ENCODE assay signal across 33 cellular contexts in genomic region chr2:204650611-204651010, GRCh38.
"Had no signal": no experiment of that assay in that cellular context is flagged by ENCODE, and none has a peak within 500 bp of the region (broad histone marks: within the 10 kb centered on the region; RNA-seq: fewer than 3 reads in every experiment).

No MANE protein-coding gene starts in this region.

- H3K27me3 ChIP-seq: body of pancreas, cardiac muscle cell, colonic mucosa, dorsolateral prefrontal cortex, esophagus squamous epithelium had no signal

- H3K4me3 ChIP-seq: body of pancreas, cardiac muscle cell, colonic mucosa, dorsolateral prefrontal cortex, esophagus squamous epithelium had no signal

- DNase-seq: activated B cell treated with CpG ODN at 0.5 μM for 24 hours; activated CD4-positive, alpha-beta T cell treated with anti-CD3 and anti-CD28 coated beads for 48 hours; activated CD4-positive, alpha-beta T cell treated with anti-CD3 and anti-CD28 coated beads, Interleukin-2, amount 50 U/mL, for 1 hour; activated CD4-positive, alpha-beta T cell treated with anti-CD3 and anti-CD28 coated beads, Interleukin-2, amount 50 U/mL, for 48 hours; activated CD8-positive, alpha-beta memory T cell treated with anti-CD3 and anti-CD28 coated beads for 24 hours; activated CD8-positive, alpha-beta T cell treated with anti-CD3 and anti-CD28 coated beads for 36 hours; activated effector memory CD4-positive, alpha-beta T cell treated with Interleukin-2 at 50 U/mL for 16 hours; activated gamma-delta T cell treated with Interleukin-2 at 50 U/mL for 16 hours; activated naive CD4-positive, alpha-beta T cell treated with anti-CD3 and anti-CD28 coated beads, Interleukin-2, amount 50 U/mL, for 16 hours; activated naive CD4-positive, alpha-beta T cell treated with Interleukin-2 at 50 U/mL for 16 hours; activated T-cell treated with anti-CD3 and anti-CD28 coated beads, Interleukin-2, amount 50 U/mL, for 4 hours; amygdala; aorta; body of pancreas; central memory CD4-positive, alpha-beta T cell; cerebellar nuclear complex; colonic mucosa; dorsolateral prefrontal cortex; effector CD4-positive, alpha-beta T cell; effector memory CD8-positive, alpha-beta T cell; esophagus squamous epithelium; head of caudate nucleus; T-helper 1 cell; T-helper 17 cell; T1000; WERI-Rb-1 had no signal

- H3K9me3 ChIP-seq: body of pancreas, colonic mucosa had no signal

- H3K27me3 Mint-ChIP-seq: activated B cell treated with CpG ODN at 0.5 μM for 24 hours; dendritic cell treated with granulocyte-macrophage colony-stimulating factor and Interleukin-4, amounts not matched to agents 40 ng/mL and 50 ng/mL, for 4 days; effector memory CD8-positive, alpha-beta T cell; T-helper 17 cell had no signal

- H3K4me1 Mint-ChIP-seq: activated B cell treated with CpG ODN at 0.5 μM for 24 hours; activated T-helper 17 cell treated with anti-CD3 and anti-CD28 coated beads, Interleukin-2, amount 50 U/mL, for 72 hours; T-helper 17 cell had no signal

- H3K4me1 ChIP-seq: colonic mucosa had no signal

- FAIRE-seq: frontal cortex had no signal

- H3K27ac ChIP-seq: body of pancreas, cardiac muscle cell, colonic mucosa, dorsolateral prefrontal cortex, epithelial cell of prostate, esophagus squamous epithelium, WERI-Rb-1 had no signal

- H3K27ac Mint-ChIP-seq: activated B cell treated with CpG ODN at 0.5 μM for 24 hours; activated CD8-positive, alpha-beta T cell treated with anti-CD3 and anti-CD28 coated beads for 36 hours; activated naive CD8-positive, alpha-beta T cell; activated T-helper 17 cell treated with anti-CD3 and anti-CD28 coated beads, Interleukin-2, amount 50 U/mL, for 72 hours; dendritic cell treated with granulocyte-macrophage colony-stimulating factor and Interleukin-4, amounts not matched to agents 40 ng/mL and 50 ng/mL, for 4 days; effector memory CD8-positive, alpha-beta T cell; T-helper 17 cell; T-helper 2 cell treated with Interferon-gamma antibody and Interleukin-4, amounts not matched to agents 5 μg/mL and 100 μg/mL, for 36 hours had no signal

- H3K4me3 Mint-ChIP-seq: activated B cell treated with CpG ODN at 0.5 μM for 24 hours; activated CD8-positive, alpha-beta T cell treated with anti-CD3 and anti-CD28 coated beads for 36 hours; activated naive CD8-positive, alpha-beta T cell; activated T-cell treated with anti-CD3 and anti-CD28 coated beads, Interleukin-2, amount 50 U/mL, for 4 hours; activated T-helper 17 cell treated with anti-CD3 and anti-CD28 coated beads, Interleukin-2, amount 50 U/mL, for 72 hours; dendritic cell treated with granulocyte-macrophage colony-stimulating factor and Interleukin-4, amounts not matched to agents 40 ng/mL and 50 ng/mL, for 4 days; effector memory CD8-positive, alpha-beta T cell; T-helper 17 cell; T-helper 2 cell treated with Interferon-gamma antibody and Interleukin-4, amounts not matched to agents 5 μg/mL and 100 μg/mL, for 36 hours had no signal

- H3K36me3 ChIP-seq: cardiac muscle cell, colonic mucosa, esophagus squamous epithelium, WERI-Rb-1 had no signal
